8 cellular contexts compared by ENCODE assay signal in the genomic region with DNA sequence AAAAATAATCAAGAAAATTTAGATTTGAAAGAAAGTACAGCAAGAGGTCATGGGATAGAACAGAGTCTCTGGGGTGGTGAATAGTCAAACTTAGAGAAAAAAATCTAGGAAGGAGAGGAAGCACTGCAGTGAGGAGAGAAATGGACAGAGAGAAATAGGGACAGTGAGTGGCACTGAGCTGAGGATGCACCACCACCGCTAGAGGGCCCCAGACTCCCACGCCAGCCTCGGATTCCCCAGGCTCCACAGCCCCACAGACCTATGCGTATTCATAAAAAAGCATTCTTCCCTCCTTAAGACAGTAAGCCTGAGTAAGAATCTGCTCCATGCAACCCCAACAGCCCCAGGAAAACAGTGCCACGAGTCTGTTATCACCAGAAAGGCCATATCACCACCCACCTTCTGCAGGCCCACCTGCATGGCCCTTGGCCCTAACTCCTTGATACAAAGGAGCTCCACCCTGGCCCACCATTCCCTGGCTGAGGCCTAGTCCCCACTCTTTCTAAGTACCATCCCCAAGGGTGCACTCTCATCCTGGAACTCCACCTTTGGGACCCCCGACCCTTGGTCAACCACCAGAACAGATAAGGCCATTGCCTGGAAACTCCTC.
DNase-seq lines count a peak whose midpoint lies in the region; ATAC-seq and TF ChIP-seq lines count a peak whose summit lies in the region.

No MANE protein-coding gene starts in this region.

- H3K9ac ChIP-seq in parathyroid adenoma, result no peak overlapping the region

- intact Hi-C loops in Calu3 (cut with micrococcal nuclease; ENCODE audit: unreplicated experiment), result loop anchor here (1.0 to 2.0 kb wide), 2 partner anchors 207 to 214 kb away; partner anchors contain the start of gene ZFAND4

- CTCF ChIA-PET in Calu3 (lab: Charles Lee), result interaction anchor here (0.6 to 1.7 kb wide), 8 partner anchors 12 to 564 kb away, joined by 3 to 14 read pairs (median 4); partner anchors contain the start of gene ZFAND4

- H3K27ac Mint-ChIP-seq in Calu3 (ENCODE audit: unreplicated experiment), result no peak overlapping the region
- H3K27ac Mint-ChIP-seq in type B pancreatic cell, result peak overlapping the region; percentile 27

- peaks cover 10% of the 10 kb centered on the region for H3K79me2 ChIP-seq in parathyroid adenoma

- ATAC-seq in GM19438 (IDR thresholded peaks at IDR 0.05; ENCODE audit: low read depth, unreplicated experiment), result peak; percentile 42

- H3K4me1 Mint-ChIP-seq in Calu3 (ENCODE audit: low read depth, unreplicated experiment), result no peaks in the 10 kb centered on the region
- H3K4me1 Mint-ChIP-seq in type B pancreatic cell (ENCODE audit: unreplicated experiment), result no peaks in the 10 kb centered on the region

- no peak overlapping the region for H2AFZ ChIP-seq in parathyroid adenoma

- H3K4me1 ChIP-seq in SJSA1 (replicated peaks), result peaks cover 2% of the 10 kb centered on the region; the same call in 1 of the 2 replicates
- H3K4me1 ChIP-seq in parathyroid adenoma, result peaks cover 2% of the 10 kb centered on the region

- H3K27ac ChIP-seq in HL-60 (replicated peaks) (peak overlapping the region; percentile 86), SJSA1 (no peak overlapping the region), parathyroid adenoma (no peak overlapping the region)

- peak; percentile 84 for DNase-seq in Calu3
- DNase-seq in HL-60 (ENCODE audit: low read depth in 1 of 2, low spot score in 1 of 2), result peak in 1 of 2 experiments; percentile 79
- peak; percentile 44 to 67 for DNase-seq in SJSA1 (ENCODE audit: low read depth in 1 of 2, low spot score in 2 of 2)
- peak; percentile 56 for DNase-seq in activated gamma-delta T cell treated with anti-CD3 and anti-CD28 coated beads, Interleukin-2, amount 50 U/mL, for 16 hours (ENCODE audit: low read depth)
- DNase-seq in germinal center (ENCODE audit: low spot score), result peak; percentile 84
- no peak for DNase-seq in type B pancreatic cell (ENCODE audit: extremely low spot score, unreplicated experiment)

- H3K36me3 Mint-ChIP-seq in Calu3 (ENCODE audit: insufficient read depth, unreplicated experiment) (no peaks in the 10 kb centered on the region), type B pancreatic cell (no peaks in the 10 kb centered on the region)

- H3K4me3 ChIP-seq in HL-60 (replicated peaks; ENCODE audit: insufficient read depth, low read length) (no peak overlapping the region), SJSA1 (no peak overlapping the region), parathyroid adenoma (ENCODE audit: low read depth, low read length) (no peak overlapping the region)

- no peak overlapping the region for H3K4me2 ChIP-seq in parathyroid adenoma (ENCODE audit: low read length)

- H3K9me3 Mint-ChIP-seq in Calu3 (ENCODE audit: low read depth, unreplicated experiment) (no peaks in the 10 kb centered on the region), type B pancreatic cell (no peaks in the 10 kb centered on the region)

- peak; percentile 86 for TF ChIP-seq CTCF in Calu3 (IDR thresholded peaks at IDR 0.05; ENCODE audit: unreplicated experiment)
- TF ChIP-seq CTCF in HL-60 (IDR thresholded peaks at IDR 0.05; ENCODE audit: insufficient read depth, low read length), result peak; percentile 93
- peak; percentile 91 for TF ChIP-seq CTCF in parathyroid adenoma (IDR thresholded peaks at IDR 0.05)
- TF ChIP-seq CTCF in type B pancreatic cell (conservative IDR thresholded peaks at IDR 0.05), result peak; percentile 96

- H3K27me3 Mint-ChIP-seq in Calu3 (ENCODE audit: unreplicated experiment) (no peaks in the 10 kb centered on the region), type B pancreatic cell (no peaks in the 10 kb centered on the region)

- H3K27me3 ChIP-seq in HL-60 (ENCODE audit: insufficient read depth, poor library complexity, severe bottlenecking) (no peaks in the 10 kb centered on the region), SJSA1 (replicated peaks) (no peaks in the 10 kb centered on the region), parathyroid adenoma (ENCODE audit: control insufficient read depth, insufficient read depth, low read length) (no peaks in the 10 kb centered on the region)

- H3K9me3 ChIP-seq in SJSA1 (replicated peaks) (no peaks in the 10 kb centered on the region), parathyroid adenoma (ENCODE audit: control insufficient read depth, low read length) (no peaks in the 10 kb centered on the region)

- H3K4me3 Mint-ChIP-seq in Calu3 (ENCODE audit: low read depth, unreplicated experiment) (no peak overlapping the region), type B pancreatic cell (no peak overlapping the region)

- H3K36me3 ChIP-seq in SJSA1 (no peaks in the 10 kb centered on the region), parathyroid adenoma (ENCODE audit: control insufficient read depth, insufficient read depth, low read length) (no peaks in the 10 kb centered on the region)

- BruUV-seq in Calu3 (replicated peaks; lab: Mats Ljungman, UMichigan), result no TSS peak
